Comparison of ENCODE assay signal across 8 cellular contexts in genomic region chr15:97959738-97960363, GRCh38. TPM values are rescaled to one million over a fixed set of nuclear protein-coding genes. Genes with fewer than 3 reads are reported as not detected.
DNase-seq lines count a peak whose midpoint lies in the region; TF ChIP-seq lines count a peak whose summit lies in the region.

No MANE protein-coding gene starts in this region.

- POLR2A ChIA-PET in CD4-positive, alpha-beta memory T cell (lab: Charles Lee; ENCODE audit: partially characterized antibody) = interaction anchor here (0.6 kb wide), 2 partner anchors 10 to 938 kb away, joined by 3 to 4 read pairs; no protein-coding TSS in a partner anchor

- peaks cover 2 to 12% (median 3%) of the 10 kb centered on the region in 8 donors for H3K9me3 Mint-ChIP-seq in CD4-positive, alpha-beta memory T cell

- H3K27ac Mint-ChIP-seq in CD4-positive, alpha-beta memory T cell = peak overlapping the region; percentile 87 to 96 (median 93)

- peak overlapping the region; percentile 76 to 91 (median 84) for H3K4me3 Mint-ChIP-seq in CD4-positive, alpha-beta memory T cell

- H3K36me3 ChIP-seq in CD4-positive, alpha-beta memory T cell (ENCODE audit: insufficient read depth, low read length) = no peaks in the 10 kb centered on the region
- H3K36me3 ChIP-seq in Peyer's patch (no peaks in the 10 kb centered on the region), osteoblast (ENCODE audit: insufficient read depth, low read length) (no peaks in the 10 kb centered on the region)

- CTCF ChIA-PET in CD4-positive, alpha-beta memory T cell (lab: Charles Lee; ENCODE audit: partially characterized antibody) = no interaction called here

- peak overlapping the region; percentile 89 for H3K4me2 ChIP-seq in osteoblast (ENCODE audit: insufficient read depth, low read length)

- H3K4me3 ChIP-seq in CD4-positive, alpha-beta memory T cell (ENCODE audit: low read length in 2 of 2) = no peak overlapping the region
- H3K4me3 ChIP-seq in Peyer's patch (peak overlapping the region; percentile 0 to 72 (median 52)), osteoblast (ENCODE audit: insufficient read depth, low read length) (peak overlapping the region; percentile 69)

- TF ChIP-seq CTCF in Peyer's patch (IDR thresholded peaks at IDR 0.05) = no peak
- TF ChIP-seq CTCF in osteoblast (IDR thresholded peaks at IDR 0.05; ENCODE audit: extremely low read depth, low read depth, low read length) = no peak

- intact Hi-C loops in CD4-positive, alpha-beta memory T cell (cut with micrococcal nuclease) = no loop called here

- no peak for DNase-seq in CD4-positive, alpha-beta memory T cell
- no peak for DNase-seq in Peyer's patch
- DNase-seq in epithelial cell of prostate (ENCODE audit: low read depth, low spot score) = no peak
- peak; percentile 34 for DNase-seq in osteoblast (ENCODE audit: insufficient read length, low spot score, missing footprints)
- DNase-seq in GF-D8 (lab: John Stamatoyannopoulos, UW) = no peak
- no peak for DNase-seq in NCI-H526 (lab: John Stamatoyannopoulos, UW)
- DNase-seq in cerebellar cortex (ENCODE audit: low spot score) = no peak
- DNase-seq in AG08395 (ENCODE audit: low spot score) = no peak

- H3K27ac ChIP-seq in CD4-positive, alpha-beta memory T cell (ENCODE audit: low read depth, low read length) = peak overlapping the region; percentile 29
- H3K27ac ChIP-seq in Peyer's patch (peak overlapping the region; percentile 64 to 96 (median 82)), epithelial cell of prostate (peak overlapping the region; percentile 37), osteoblast (ENCODE audit: low read depth, low read length) (peak overlapping the region; percentile 58)

- TF ChIP-seq POLR2A in Peyer's patch (IDR thresholded peaks at IDR 0.05) = peak in 1 of 2 donors; percentile 12

- H3K27me3 Mint-ChIP-seq in CD4-positive, alpha-beta memory T cell = peaks cover 4 to 5% of the 10 kb centered on the region in 2 donors

- no peaks in the 10 kb centered on the region for H3K27me3 ChIP-seq in CD4-positive, alpha-beta memory T cell (ENCODE audit: insufficient read depth, low read length)
- H3K27me3 ChIP-seq in Peyer's patch (no peaks in the 10 kb centered on the region), osteoblast (ENCODE audit: insufficient read depth, low read length) (no peaks in the 10 kb centered on the region)

- peaks cover 42% of the 10 kb centered on the region for H3K79me2 ChIP-seq in osteoblast (ENCODE audit: insufficient read depth, low read length)

- H3K9me3 ChIP-seq in CD4-positive, alpha-beta memory T cell (ENCODE audit: control insufficient read depth in 1 of 2, low read length in 2 of 2) = no peaks in the 10 kb centered on the region
- H3K9me3 ChIP-seq in Peyer's patch = no peaks in the 10 kb centered on the region
- H3K9me3 ChIP-seq in osteoblast (ENCODE audit: low read depth, low read length) = no peaks in the 10 kb centered on the region

- no peaks in the 10 kb centered on the region for H3K4me1 ChIP-seq in CD4-positive, alpha-beta memory T cell (ENCODE audit: insufficient read depth, low read length)
- H3K4me1 ChIP-seq in Peyer's patch = peaks cover 0 to 11% (median 0%) of the 10 kb centered on the region in 4 donors
- peaks cover 27% of the 10 kb centered on the region for H3K4me1 ChIP-seq in osteoblast (ENCODE audit: insufficient read depth, low read length)

- no peaks in the 10 kb centered on the region for H3K36me3 Mint-ChIP-seq in CD4-positive, alpha-beta memory T cell

- H4K20me1 ChIP-seq in osteoblast (ENCODE audit: insufficient read depth, low read length) = peaks cover 27% of the 10 kb centered on the region

- peak overlapping the region; percentile 87 for H2AFZ ChIP-seq in osteoblast (ENCODE audit: low read length)

- peaks cover 7 to 32% (median 15%) of the 10 kb centered on the region in 4 donors for H3K4me1 Mint-ChIP-seq in CD4-positive, alpha-beta memory T cell

RNA-seq across cellular contexts. Expression of gene ARRDC4, which starts 0.7 kb away (rescaled TPM):
- under 1 TPM; 0.76 to 0.83 TPM for total RNA-seq in CD4-positive, alpha-beta memory T cell
- 1 to 10 TPM in 1 of 2 donors, under 1 TPM in 1; 0.83 to 1.5 TPM for polyA plus RNA-seq in CD4-positive, alpha-beta memory T cell
- 100 to 1,000 TPM in 2 of 4 donors, 10 to 100 TPM in 2; 28.2 to 110 (median 76.9) TPM for total RNA-seq in Peyer's patch
- total RNA-seq in osteoblast = 17.0 and 33.6 TPM in 2 replicates

Comparison
In these comparisons a context has a peak if more than half of its experiments do, and no peak if none do; other contexts are left out.
1. H3K27ac ChIP-seq: peak in every context shown above with its lines; median percentile 82 in Peyer's patch; 58 in osteoblast; 37 in epithelial cell of prostate; 29 in CD4-positive, alpha-beta memory T cell.
2. H3K4me3 ChIP-seq: peak in Peyer's patch (4 of 4) and osteoblast (single experiment); none in CD4-positive, alpha-beta memory T cell (0 of 2).